In the genomic region with DNA sequence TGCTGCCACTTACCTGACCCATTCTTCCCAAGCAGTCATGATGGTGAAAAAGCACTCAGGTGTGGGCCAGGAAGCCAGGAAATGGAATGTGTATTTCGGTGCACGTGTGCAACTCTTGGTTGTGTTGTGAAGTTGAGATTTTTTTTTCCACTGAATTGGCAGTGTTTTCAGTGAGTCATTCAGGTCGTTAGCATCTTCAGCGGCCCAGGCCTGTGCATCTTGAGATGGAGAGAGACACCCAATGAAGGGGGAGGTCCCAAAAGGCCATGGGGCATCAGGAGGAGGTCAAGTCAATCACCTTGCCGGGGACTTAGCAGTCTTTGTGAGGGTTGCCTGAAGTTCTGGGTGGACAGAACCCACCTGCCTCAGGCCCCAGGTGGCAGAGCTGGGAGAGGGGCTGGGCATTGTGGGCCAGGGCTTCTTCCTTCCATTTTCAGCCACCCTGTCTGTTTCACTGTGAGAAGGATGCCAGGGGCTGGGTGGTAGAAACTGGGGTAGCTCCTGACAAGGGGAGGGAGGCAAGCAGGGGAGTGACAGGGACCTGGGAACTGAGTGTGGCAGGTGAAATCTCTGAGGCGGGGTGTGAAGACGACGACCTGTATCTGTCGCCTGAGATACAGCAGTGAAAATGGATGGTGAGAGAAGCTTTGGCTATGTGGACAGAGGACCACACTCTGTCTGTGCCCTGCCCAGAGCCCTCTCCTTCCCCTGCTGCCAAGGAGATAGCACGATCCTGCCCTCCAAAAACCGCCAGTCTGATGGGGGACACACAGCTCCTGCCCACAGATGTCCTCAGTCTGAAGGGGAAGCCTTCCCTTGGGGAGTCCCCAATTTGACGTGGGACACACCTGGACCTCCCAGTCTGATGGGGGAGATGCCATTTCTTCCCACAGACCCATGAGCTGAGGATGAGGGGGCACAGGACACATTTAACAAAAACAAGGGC, we compare ENCODE assay signal across 11 cellular contexts. TPM values are rescaled to one million over a fixed set of nuclear protein-coding genes. Genes with fewer than 3 reads are reported as not detected.
A peak's percentile ranks its signal among the peaks of the same experiment; 100 is the strongest.
DNase-seq lines count a peak whose midpoint lies in the region; ATAC-seq lines count a peak whose summit lies in the region.
"Had no signal": no experiment of that assay in that cellular context is flagged by ENCODE, and none has a peak within 500 bp of the region (broad histone marks: within the 10 kb centered on the region; RNA-seq: fewer than 3 reads in every experiment).

No MANE protein-coding gene starts in this region.

- H3K4me3 Mint-ChIP-seq in activated CD8-positive, alpha-beta T cell treated with anti-CD3 and anti-CD28 coated beads, Interleukin-2, amount 10 ng/mL, durations not matched to agents 7 days and 5 days: peak overlapping the region; percentile 44
- peak overlapping the region; percentile 76 to 99 (median 90) for H3K4me3 Mint-ChIP-seq in immature natural killer cell
- H3K4me3 Mint-ChIP-seq in stimulated activated naive CD8-positive, alpha-beta T cell treated with anti-CD3 and anti-CD28 coated beads, Interleukin-15, amount 100 ng/mL, for 72 hours: peak overlapping the region; percentile 79 to 90

- H3K36me3 Mint-ChIP-seq in activated CD8-positive, alpha-beta T cell treated with anti-CD3 and anti-CD28 coated beads, Interleukin-2, amount 10 ng/mL, durations not matched to agents 7 days and 5 days (ENCODE audit: low read depth): no peaks in the 10 kb centered on the region
- H3K36me3 Mint-ChIP-seq in immature natural killer cell: peaks cover 6 to 11% (median 10%) of the 10 kb centered on the region in 3 donors

- CTCF ChIA-PET in activated CD8-positive, alpha-beta T cell treated with anti-CD3 and anti-CD28 coated beads, Interleukin-2, amount 10 ng/mL, durations not matched to agents 7 days and 5 days (lab: Charles Lee): interaction anchor here (2.3 to 12.8 kb wide), 3 partner anchors 8 to 29 kb away, joined by 8 to 474 read pairs (median 33); a partner anchor contains a TSS

- peak; percentile 20 for ATAC-seq in activated CD8-positive, alpha-beta T cell treated with anti-CD3 and anti-CD28 coated beads, Interleukin-2, amount 10 ng/mL, durations not matched to agents 7 days and 5 days
- peak; percentile 37 for ATAC-seq in stimulated activated naive CD8-positive, alpha-beta T cell treated with anti-CD3 and anti-CD28 coated beads, Interleukin-15, amount 100 ng/mL, for 72 hours

- H3K27me3 Mint-ChIP-seq in activated CD8-positive, alpha-beta T cell treated with anti-CD3 and anti-CD28 coated beads, Interleukin-2, amount 10 ng/mL, durations not matched to agents 7 days and 5 days (ENCODE audit: low read depth): no peaks in the 10 kb centered on the region
- H3K27me3 Mint-ChIP-seq in immature natural killer cell (ENCODE audit: low read depth in 3 of 3): peaks cover 20 to 50% (median 33%) of the 10 kb centered on the region in 3 donors
- H3K27me3 Mint-ChIP-seq in stimulated activated naive CD8-positive, alpha-beta T cell treated with anti-CD3 and anti-CD28 coated beads, Interleukin-15, amount 100 ng/mL, for 72 hours: no peaks in the 10 kb centered on the region

- POLR2A ChIA-PET in activated CD8-positive, alpha-beta T cell treated with anti-CD3 and anti-CD28 coated beads, Interleukin-2, amount 10 ng/mL, durations not matched to agents 7 days and 5 days (lab: Charles Lee): interaction anchor here (0.9 to 2.6 kb wide), 3 partner anchors 27 to 57 kb away, joined by 3 to 9 read pairs (median 5); a partner anchor contains a TSS

- no peaks in the 10 kb centered on the region for H3K9me3 Mint-ChIP-seq in activated CD8-positive, alpha-beta T cell treated with anti-CD3 and anti-CD28 coated beads, Interleukin-2, amount 10 ng/mL, durations not matched to agents 7 days and 5 days (ENCODE audit: insufficient read depth)
- no peaks in the 10 kb centered on the region for H3K9me3 Mint-ChIP-seq in immature natural killer cell
- no peaks in the 10 kb centered on the region for H3K9me3 Mint-ChIP-seq in stimulated activated naive CD8-positive, alpha-beta T cell treated with anti-CD3 and anti-CD28 coated beads, Interleukin-15, amount 100 ng/mL, for 72 hours

- DNase-seq in activated gamma-delta T cell treated with Interleukin-2 at 50 U/mL for 16 hours: peak; percentile 46
- DNase-seq in activated gamma-delta T cell (lab: John Stamatoyannopoulos, UW): no peak
- DNase-seq in activated CD8-positive, alpha-beta T cell treated with anti-CD3 and anti-CD28 coated beads, Interleukin-2, amount 10 ng/mL, durations not matched to agents 7 days and 5 days: peak; percentile 61
- peak in 1 of 3 donors; percentile 41 for DNase-seq in immature natural killer cell
- DNase-seq in stimulated activated naive CD8-positive, alpha-beta T cell treated with anti-CD3 and anti-CD28 coated beads, Interleukin-15, amount 100 ng/mL, for 72 hours: peak; percentile 20 to 61
- no peak for DNase-seq in NCI-H446 (lab: John Stamatoyannopoulos, UW)
- DNase-seq in GM19238 (ENCODE audit: insufficient read length, low spot score): no peak
- DNase-seq in epidermal melanocyte (ENCODE audit: insufficient read length, low spot score): no peak
- DNase-seq: NCI-H226 had no signal

- peak overlapping the region; percentile 92 for H3K27ac Mint-ChIP-seq in activated CD8-positive, alpha-beta T cell treated with anti-CD3 and anti-CD28 coated beads, Interleukin-2, amount 10 ng/mL, durations not matched to agents 7 days and 5 days
- peak overlapping the region; percentile 92 to 99 (median 97) for H3K27ac Mint-ChIP-seq in immature natural killer cell
- H3K27ac Mint-ChIP-seq in stimulated activated naive CD8-positive, alpha-beta T cell treated with anti-CD3 and anti-CD28 coated beads, Interleukin-15, amount 100 ng/mL, for 72 hours: peak overlapping the region; percentile 94 to 98

- H3K4me1 Mint-ChIP-seq in activated CD8-positive, alpha-beta T cell treated with anti-CD3 and anti-CD28 coated beads, Interleukin-2, amount 10 ng/mL, durations not matched to agents 7 days and 5 days (ENCODE audit: low read depth): peaks cover 81% of the 10 kb centered on the region
- H3K4me1 Mint-ChIP-seq in immature natural killer cell: peaks cover 82 to 85% of the 10 kb centered on the region in 2 donors
- H3K4me1 Mint-ChIP-seq in stimulated activated naive CD8-positive, alpha-beta T cell treated with anti-CD3 and anti-CD28 coated beads, Interleukin-15, amount 100 ng/mL, for 72 hours: peaks cover 85% of the 10 kb centered on the region

RNA-seq across cellular contexts. Expression of a gene that starts 11.8 kb away (rescaled TPM):
- 1 to 10 TPM; 2.4 to 3.7 TPM for total RNA-seq in activated CD8-positive, alpha-beta T cell treated with anti-CD3 and anti-CD28 coated beads, Interleukin-2, amount 10 ng/mL, durations not matched to agents 7 days and 5 days
- 1 to 10 TPM; 1.3 to 2.3 (median 2.2) TPM for polyA plus RNA-seq in immature natural killer cell

RNA-seq across cellular contexts. Expression of a gene that starts 27.2 kb away (rescaled TPM):
- total RNA-seq in activated CD8-positive, alpha-beta T cell treated with anti-CD3 and anti-CD28 coated beads, Interleukin-2, amount 10 ng/mL, durations not matched to agents 7 days and 5 days: 10 to 100 TPM; 27.4 to 27.5 TPM
- polyA plus RNA-seq in immature natural killer cell: 100 to 1,000 TPM; 199 to 385 (median 225) TPM
- total RNA-seq: A673, astrocyte had no signal

RNA-seq across cellular contexts. Expression of a gene that starts 56.1 kb away (rescaled TPM):
- total RNA-seq in activated CD8-positive, alpha-beta T cell treated with anti-CD3 and anti-CD28 coated beads, Interleukin-2, amount 10 ng/mL, durations not matched to agents 7 days and 5 days: 100 to 1,000 TPM; 413 to 427 TPM
- polyA plus RNA-seq in immature natural killer cell: 10 to 100 TPM; 15.8 to 27.9 (median 17.3) TPM

Comparison
In these comparisons a context has a peak if more than half of its experiments do, and no peak if none do; other contexts are left out.
1. DNase-seq: peak in activated gamma-delta T cell treated with Interleukin-2 at 50 U/mL for 16 hours (single experiment), activated CD8-positive, alpha-beta T cell treated with anti-CD3 and anti-CD28 coated beads, Interleukin-2, amount 10 ng/mL, durations not matched to agents 7 days and 5 days (single experiment) and stimulated activated naive CD8-positive, alpha-beta T cell treated with anti-CD3 and anti-CD28 coated beads, Interleukin-15, amount 100 ng/mL, for 72 hours (2 of 2); none in activated gamma-delta T cell (single experiment), NCI-H446 (0 of 2), GM19238 (single experiment) and epidermal melanocyte (single experiment).
2. Peak in every context shown above with its lines, with median percentiles within 50 percentile points of each other: H3K27ac Mint-ChIP-seq and H3K4me3 Mint-ChIP-seq.